Comparison of ENCODE assay signal across 2 cellular contexts in the genomic region with DNA sequence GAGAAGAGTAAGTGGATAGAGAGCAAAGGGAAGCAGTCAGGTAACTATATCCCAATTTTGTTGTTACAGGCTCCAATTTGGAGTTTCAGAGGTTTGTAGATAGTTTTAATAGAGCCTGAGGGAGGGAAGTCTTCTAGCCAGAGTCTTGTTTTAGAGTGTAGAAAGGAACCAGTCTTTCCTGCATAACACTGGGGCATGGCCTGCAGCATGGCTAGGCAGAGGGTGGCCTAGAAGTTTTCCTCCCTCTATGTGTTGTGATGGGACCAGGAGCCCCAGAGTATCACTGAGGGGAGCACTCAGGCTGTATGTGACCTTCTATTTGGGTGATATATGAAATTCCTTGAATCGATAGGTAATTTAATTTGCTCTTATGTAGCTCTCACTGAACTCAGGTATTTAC.
TF ChIP-seq lines count a peak whose summit lies in the region.

No MANE protein-coding gene starts in this region.

TF ChIP-seq in GM23338, 12 proteins besides CTCF, POLR2A, EP300 and RAD21 (continued from another document):
- TF ChIP-seq, protein P1, sequence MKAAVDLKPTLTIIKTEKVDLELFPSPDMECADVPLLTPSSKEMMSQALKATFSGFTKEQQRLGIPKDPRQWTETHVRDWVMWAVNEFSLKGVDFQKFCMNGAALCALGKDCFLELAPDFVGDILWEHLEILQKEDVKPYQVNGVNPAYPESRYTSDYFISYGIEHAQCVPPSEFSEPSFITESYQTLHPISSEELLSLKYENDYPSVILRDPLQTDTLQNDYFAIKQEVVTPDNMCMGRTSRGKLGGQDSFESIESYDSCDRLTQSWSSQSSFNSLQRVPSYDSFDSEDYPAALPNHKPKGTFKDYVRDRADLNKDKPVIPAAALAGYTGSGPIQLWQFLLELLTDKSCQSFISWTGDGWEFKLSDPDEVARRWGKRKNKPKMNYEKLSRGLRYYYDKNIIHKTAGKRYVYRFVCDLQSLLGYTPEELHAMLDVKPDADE (IDR thresholded peaks at IDR 0.05): no peak
- TF ChIP-seq CREB1 (CRISPR knock-in tag; IDR thresholded peaks at IDR 0.05; ENCODE audit: low read depth) (no peak), JUNB (IDR thresholded peaks at IDR 0.05; ENCODE audit: unreplicated experiment) (no peak), EZH2phosphoT487 (IDR thresholded peaks at IDR 0.05; ENCODE audit: unreplicated experiment) (no peak), STAT1 (IDR thresholded peaks at IDR 0.05; ENCODE audit: unreplicated experiment) (no peak)
- TF ChIP-seq, protein P2, sequence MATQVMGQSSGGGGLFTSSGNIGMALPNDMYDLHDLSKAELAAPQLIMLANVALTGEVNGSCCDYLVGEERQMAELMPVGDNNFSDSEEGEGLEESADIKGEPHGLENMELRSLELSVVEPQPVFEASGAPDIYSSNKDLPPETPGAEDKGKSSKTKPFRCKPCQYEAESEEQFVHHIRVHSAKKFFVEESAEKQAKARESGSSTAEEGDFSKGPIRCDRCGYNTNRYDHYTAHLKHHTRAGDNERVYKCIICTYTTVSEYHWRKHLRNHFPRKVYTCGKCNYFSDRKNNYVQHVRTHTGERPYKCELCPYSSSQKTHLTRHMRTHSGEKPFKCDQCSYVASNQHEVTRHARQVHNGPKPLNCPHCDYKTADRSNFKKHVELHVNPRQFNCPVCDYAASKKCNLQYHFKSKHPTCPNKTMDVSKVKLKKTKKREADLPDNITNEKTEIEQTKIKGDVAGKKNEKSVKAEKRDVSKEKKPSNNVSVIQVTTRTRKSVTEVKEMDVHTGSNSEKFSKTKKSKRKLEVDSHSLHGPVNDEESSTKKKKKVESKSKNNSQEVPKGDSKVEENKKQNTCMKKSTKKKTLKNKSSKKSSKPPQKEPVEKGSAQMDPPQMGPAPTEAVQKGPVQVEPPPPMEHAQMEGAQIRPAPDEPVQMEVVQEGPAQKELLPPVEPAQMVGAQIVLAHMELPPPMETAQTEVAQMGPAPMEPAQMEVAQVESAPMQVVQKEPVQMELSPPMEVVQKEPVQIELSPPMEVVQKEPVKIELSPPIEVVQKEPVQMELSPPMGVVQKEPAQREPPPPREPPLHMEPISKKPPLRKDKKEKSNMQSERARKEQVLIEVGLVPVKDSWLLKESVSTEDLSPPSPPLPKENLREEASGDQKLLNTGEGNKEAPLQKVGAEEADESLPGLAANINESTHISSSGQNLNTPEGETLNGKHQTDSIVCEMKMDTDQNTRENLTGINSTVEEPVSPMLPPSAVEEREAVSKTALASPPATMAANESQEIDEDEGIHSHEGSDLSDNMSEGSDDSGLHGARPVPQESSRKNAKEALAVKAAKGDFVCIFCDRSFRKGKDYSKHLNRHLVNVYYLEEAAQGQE (IDR thresholded peaks at IDR 0.05; ENCODE audit: unreplicated experiment): no peak

TF ChIP-seq in WTC11, 78 proteins besides CTCF, POLR2A, EP300 and RAD21:
- TF ChIP-seq, protein P3, sequence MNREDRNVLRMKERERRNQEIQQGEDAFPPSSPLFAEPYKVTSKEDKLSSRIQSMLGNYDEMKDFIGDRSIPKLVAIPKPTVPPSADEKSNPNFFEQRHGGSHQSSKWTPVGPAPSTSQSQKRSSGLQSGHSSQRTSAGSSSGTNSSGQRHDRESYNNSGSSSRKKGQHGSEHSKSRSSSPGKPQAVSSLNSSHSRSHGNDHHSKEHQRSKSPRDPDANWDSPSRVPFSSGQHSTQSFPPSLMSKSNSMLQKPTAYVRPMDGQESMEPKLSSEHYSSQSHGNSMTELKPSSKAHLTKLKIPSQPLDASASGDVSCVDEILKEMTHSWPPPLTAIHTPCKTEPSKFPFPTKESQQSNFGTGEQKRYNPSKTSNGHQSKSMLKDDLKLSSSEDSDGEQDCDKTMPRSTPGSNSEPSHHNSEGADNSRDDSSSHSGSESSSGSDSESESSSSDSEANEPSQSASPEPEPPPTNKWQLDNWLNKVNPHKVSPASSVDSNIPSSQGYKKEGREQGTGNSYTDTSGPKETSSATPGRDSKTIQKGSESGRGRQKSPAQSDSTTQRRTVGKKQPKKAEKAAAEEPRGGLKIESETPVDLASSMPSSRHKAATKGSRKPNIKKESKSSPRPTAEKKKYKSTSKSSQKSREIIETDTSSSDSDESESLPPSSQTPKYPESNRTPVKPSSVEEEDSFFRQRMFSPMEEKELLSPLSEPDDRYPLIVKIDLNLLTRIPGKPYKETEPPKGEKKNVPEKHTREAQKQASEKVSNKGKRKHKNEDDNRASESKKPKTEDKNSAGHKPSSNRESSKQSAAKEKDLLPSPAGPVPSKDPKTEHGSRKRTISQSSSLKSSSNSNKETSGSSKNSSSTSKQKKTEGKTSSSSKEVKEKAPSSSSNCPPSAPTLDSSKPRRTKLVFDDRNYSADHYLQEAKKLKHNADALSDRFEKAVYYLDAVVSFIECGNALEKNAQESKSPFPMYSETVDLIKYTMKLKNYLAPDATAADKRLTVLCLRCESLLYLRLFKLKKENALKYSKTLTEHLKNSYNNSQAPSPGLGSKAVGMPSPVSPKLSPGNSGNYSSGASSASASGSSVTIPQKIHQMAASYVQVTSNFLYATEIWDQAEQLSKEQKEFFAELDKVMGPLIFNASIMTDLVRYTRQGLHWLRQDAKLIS (CRISPR knock-in tag; IDR thresholded peaks at IDR 0.05; ENCODE audit: borderline replicate concordance): no peak
- TF ChIP-seq, protein P4, sequence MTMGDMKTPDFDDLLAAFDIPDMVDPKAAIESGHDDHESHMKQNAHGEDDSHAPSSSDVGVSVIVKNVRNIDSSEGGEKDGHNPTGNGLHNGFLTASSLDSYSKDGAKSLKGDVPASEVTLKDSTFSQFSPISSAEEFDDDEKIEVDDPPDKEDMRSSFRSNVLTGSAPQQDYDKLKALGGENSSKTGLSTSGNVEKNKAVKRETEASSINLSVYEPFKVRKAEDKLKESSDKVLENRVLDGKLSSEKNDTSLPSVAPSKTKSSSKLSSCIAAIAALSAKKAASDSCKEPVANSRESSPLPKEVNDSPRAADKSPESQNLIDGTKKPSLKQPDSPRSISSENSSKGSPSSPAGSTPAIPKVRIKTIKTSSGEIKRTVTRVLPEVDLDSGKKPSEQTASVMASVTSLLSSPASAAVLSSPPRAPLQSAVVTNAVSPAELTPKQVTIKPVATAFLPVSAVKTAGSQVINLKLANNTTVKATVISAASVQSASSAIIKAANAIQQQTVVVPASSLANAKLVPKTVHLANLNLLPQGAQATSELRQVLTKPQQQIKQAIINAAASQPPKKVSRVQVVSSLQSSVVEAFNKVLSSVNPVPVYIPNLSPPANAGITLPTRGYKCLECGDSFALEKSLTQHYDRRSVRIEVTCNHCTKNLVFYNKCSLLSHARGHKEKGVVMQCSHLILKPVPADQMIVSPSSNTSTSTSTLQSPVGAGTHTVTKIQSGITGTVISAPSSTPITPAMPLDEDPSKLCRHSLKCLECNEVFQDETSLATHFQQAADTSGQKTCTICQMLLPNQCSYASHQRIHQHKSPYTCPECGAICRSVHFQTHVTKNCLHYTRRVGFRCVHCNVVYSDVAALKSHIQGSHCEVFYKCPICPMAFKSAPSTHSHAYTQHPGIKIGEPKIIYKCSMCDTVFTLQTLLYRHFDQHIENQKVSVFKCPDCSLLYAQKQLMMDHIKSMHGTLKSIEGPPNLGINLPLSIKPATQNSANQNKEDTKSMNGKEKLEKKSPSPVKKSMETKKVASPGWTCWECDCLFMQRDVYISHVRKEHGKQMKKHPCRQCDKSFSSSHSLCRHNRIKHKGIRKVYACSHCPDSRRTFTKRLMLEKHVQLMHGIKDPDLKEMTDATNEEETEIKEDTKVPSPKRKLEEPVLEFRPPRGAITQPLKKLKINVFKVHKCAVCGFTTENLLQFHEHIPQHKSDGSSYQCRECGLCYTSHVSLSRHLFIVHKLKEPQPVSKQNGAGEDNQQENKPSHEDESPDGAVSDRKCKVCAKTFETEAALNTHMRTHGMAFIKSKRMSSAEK (CRISPR knock-in tag; IDR thresholded peaks at IDR 0.05; ENCODE audit: borderline replicate concordance): no peak
- TF ChIP-seq SMAD4 (CRISPR knock-in tag; IDR thresholded peaks at IDR 0.05) (no peak), GTF2I (CRISPR knock-in tag; conservative IDR thresholded peaks at IDR 0.05) (no peak), PRRX2 (CRISPR knock-in tag; IDR thresholded peaks at IDR 0.05) (no peak), ATF1 (CRISPR knock-in tag; IDR thresholded peaks at IDR 0.05) (no peak), JUN (CRISPR knock-in tag; IDR thresholded peaks at IDR 0.05) (no peak), ZNF263 (CRISPR knock-in tag; IDR thresholded peaks at IDR 0.05; ENCODE audit: low read depth) (no peak), CREM (CRISPR knock-in tag; IDR thresholded peaks at IDR 0.05) (no peak), KAT7 (CRISPR knock-in tag; IDR thresholded peaks at IDR 0.05; ENCODE audit: borderline replicate concordance) (no peak), ELF4 (CRISPR knock-in tag; IDR thresholded peaks at IDR 0.05; ENCODE audit: low read depth) (no peak)
- TF ChIP-seq, protein P5, sequence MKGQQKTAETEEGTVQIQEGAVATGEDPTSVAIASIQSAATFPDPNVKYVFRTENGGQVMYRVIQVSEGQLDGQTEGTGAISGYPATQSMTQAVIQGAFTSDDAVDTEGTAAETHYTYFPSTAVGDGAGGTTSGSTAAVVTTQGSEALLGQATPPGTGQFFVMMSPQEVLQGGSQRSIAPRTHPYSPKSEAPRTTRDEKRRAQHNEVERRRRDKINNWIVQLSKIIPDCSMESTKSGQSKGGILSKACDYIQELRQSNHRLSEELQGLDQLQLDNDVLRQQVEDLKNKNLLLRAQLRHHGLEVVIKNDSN (CRISPR knock-in tag; IDR thresholded peaks at IDR 0.05): no peak
- TF ChIP-seq, protein P6, sequence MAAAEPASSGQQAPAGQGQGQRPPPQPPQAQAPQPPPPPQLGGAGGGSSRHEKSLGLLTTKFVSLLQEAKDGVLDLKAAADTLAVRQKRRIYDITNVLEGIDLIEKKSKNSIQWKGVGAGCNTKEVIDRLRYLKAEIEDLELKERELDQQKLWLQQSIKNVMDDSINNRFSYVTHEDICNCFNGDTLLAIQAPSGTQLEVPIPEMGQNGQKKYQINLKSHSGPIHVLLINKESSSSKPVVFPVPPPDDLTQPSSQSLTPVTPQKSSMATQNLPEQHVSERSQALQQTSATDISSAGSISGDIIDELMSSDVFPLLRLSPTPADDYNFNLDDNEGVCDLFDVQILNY (CRISPR knock-in tag; IDR thresholded peaks at IDR 0.05): no peak
- TF ChIP-seq, protein P7, sequence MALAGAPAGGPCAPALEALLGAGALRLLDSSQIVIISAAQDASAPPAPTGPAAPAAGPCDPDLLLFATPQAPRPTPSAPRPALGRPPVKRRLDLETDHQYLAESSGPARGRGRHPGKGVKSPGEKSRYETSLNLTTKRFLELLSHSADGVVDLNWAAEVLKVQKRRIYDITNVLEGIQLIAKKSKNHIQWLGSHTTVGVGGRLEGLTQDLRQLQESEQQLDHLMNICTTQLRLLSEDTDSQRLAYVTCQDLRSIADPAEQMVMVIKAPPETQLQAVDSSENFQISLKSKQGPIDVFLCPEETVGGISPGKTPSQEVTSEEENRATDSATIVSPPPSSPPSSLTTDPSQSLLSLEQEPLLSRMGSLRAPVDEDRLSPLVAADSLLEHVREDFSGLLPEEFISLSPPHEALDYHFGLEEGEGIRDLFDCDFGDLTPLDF (CRISPR knock-in tag; IDR thresholded peaks at IDR 0.05): no peak
- TF ChIP-seq, protein P8, sequence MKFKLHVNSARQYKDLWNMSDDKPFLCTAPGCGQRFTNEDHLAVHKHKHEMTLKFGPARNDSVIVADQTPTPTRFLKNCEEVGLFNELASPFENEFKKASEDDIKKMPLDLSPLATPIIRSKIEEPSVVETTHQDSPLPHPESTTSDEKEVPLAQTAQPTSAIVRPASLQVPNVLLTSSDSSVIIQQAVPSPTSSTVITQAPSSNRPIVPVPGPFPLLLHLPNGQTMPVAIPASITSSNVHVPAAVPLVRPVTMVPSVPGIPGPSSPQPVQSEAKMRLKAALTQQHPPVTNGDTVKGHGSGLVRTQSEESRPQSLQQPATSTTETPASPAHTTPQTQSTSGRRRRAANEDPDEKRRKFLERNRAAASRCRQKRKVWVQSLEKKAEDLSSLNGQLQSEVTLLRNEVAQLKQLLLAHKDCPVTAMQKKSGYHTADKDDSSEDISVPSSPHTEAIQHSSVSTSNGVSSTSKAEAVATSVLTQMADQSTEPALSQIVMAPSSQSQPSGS (CRISPR knock-in tag; IDR thresholded peaks at IDR 0.05; ENCODE audit: borderline replicate concordance, low read depth): no peak
- TF ChIP-seq, protein P9, sequence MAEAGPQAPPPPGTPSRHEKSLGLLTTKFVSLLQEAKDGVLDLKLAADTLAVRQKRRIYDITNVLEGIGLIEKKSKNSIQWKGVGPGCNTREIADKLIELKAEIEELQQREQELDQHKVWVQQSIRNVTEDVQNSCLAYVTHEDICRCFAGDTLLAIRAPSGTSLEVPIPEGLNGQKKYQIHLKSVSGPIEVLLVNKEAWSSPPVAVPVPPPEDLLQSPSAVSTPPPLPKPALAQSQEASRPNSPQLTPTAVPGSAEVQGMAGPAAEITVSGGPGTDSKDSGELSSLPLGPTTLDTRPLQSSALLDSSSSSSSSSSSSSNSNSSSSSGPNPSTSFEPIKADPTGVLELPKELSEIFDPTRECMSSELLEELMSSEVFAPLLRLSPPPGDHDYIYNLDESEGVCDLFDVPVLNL (CRISPR knock-in tag; IDR thresholded peaks at IDR 0.05; ENCODE audit: borderline replicate concordance, low read depth): no peak
